In the genomic region with DNA sequence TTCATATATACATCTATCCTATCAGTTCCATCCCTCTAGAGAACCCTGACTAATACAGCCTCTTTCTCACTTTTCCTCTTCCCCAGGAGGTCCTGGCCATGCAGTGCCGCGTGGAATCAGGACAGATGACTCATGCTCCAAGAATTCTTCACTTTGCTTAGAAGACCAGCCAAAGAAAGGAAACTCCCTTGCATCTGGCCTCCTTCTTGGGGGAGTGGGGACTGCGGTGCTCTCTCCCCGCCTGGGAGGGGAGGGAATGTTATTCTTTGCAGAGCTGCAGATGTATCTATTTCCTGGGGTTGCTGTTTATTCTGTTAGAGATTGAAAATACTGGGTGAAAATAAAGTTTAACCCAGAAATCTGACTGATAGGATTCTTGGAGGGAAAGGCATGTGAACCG, we compare ENCODE assay signal across 9 cellular contexts.
A peak's percentile ranks its signal among the peaks of the same experiment; 100 is the strongest.
DNase-seq lines count a peak whose midpoint lies in the region; TF ChIP-seq lines count a peak whose summit lies in the region.
"Had no signal": no experiment of that assay in that cellular context is flagged by ENCODE, and none has a peak within 500 bp of the region (broad histone marks: within the 10 kb centered on the region; RNA-seq: fewer than 3 reads in every experiment).

No MANE protein-coding gene starts in this region.

- H3K4me2 ChIP-seq in smooth muscle cell: peak overlapping the region; percentile 14

- H3F3A ChIP-seq in smooth muscle cell (ENCODE audit: low read depth): peaks cover 9% of the 10 kb centered on the region

- no peak overlapping the region for H3K9ac ChIP-seq in smooth muscle cell (ENCODE audit: low read depth)

- no peaks in the 10 kb centered on the region for H3K27me3 ChIP-seq in smooth muscle cell (ENCODE audit: low read depth)

- H3K27me3 Mint-ChIP-seq in HFFc6 (ENCODE audit: insufficient read depth): peaks cover 2% of the 10 kb centered on the region

- TF ChIP-seq CTCF in HFFc6 (IDR thresholded peaks at IDR 0.05): no peak
- no peak for TF ChIP-seq CTCF in smooth muscle cell (IDR thresholded peaks at IDR 0.05; ENCODE audit: borderline replicate concordance, insufficient read depth, poor library complexity, severe bottlenecking)

- no peaks in the 10 kb centered on the region for H3K79me2 ChIP-seq in smooth muscle cell (ENCODE audit: low read depth)

- H3K4me1 ChIP-seq in smooth muscle cell (ENCODE audit: low read depth): peaks cover 6% of the 10 kb centered on the region

- H3K27ac ChIP-seq in smooth muscle cell (ENCODE audit: low read depth): peak overlapping the region; percentile 48

- peak overlapping the region; percentile 67 for H3K4me3 Mint-ChIP-seq in HFFc6

- no peak overlapping the region for H3K4me3 ChIP-seq in smooth muscle cell

- no peaks in the 10 kb centered on the region for H3K9me3 Mint-ChIP-seq in HFFc6

- peak overlapping the region; percentile 30 for H3K27ac Mint-ChIP-seq in HFFc6

- H3K9me3 ChIP-seq in smooth muscle cell (replicated peaks; ENCODE audit: low read depth): no peaks in the 10 kb centered on the region

- no peak overlapping the region for H2AFZ ChIP-seq in smooth muscle cell (ENCODE audit: low read depth)

- 16% methylated on average over 5 of the region's 5 CpGs for WGBS in smooth muscle cell (ENCODE audit: low lambda C conversion rate)

- H3K4me1 Mint-ChIP-seq in HFFc6 (ENCODE audit: low read depth): peaks cover 31% of the 10 kb centered on the region

- no peaks in the 10 kb centered on the region for H3K36me3 ChIP-seq in smooth muscle cell (ENCODE audit: low read depth)

- no peaks in the 10 kb centered on the region for H3K36me3 Mint-ChIP-seq in HFFc6 (ENCODE audit: low read depth)

- H4K20me1 ChIP-seq in smooth muscle cell (ENCODE audit: low read depth): no peaks in the 10 kb centered on the region

- DNase-seq in HFFc6 (peak; percentile 83), astrocyte of the hippocampus (ENCODE audit: low read depth, low spot score) (peak; percentile 98), iPS DF 4.7 (ENCODE audit: extremely low read depth, low spot score) (peak; percentile 74), smooth muscle cell (lab: John Stamatoyannopoulos, UW; ENCODE audit: unreplicated experiment) (no peak), ecto neural progenitor cell (ENCODE audit: low spot score) (no peak), COLO668 (lab: John Stamatoyannopoulos, UW; ENCODE audit: unreplicated experiment) (no peak), NCI-H82 treated with DMSO at 0.1 percent for 48 hours (lab: John Stamatoyannopoulos, UW; ENCODE audit: unreplicated experiment) (no peak), DMS114 treated with DMSO at 0.1 percent for 48 hours (lab: John Stamatoyannopoulos, UW; ENCODE audit: unreplicated experiment) (no peak)
- DNase-seq: cerebellar nuclear complex had no signal

Comparison
In these comparisons a context has a peak if more than half of its experiments do, and no peak if none do; other contexts are left out.
1. DNase-seq: peak in HFFc6 (single experiment), astrocyte of the hippocampus (single experiment) and iPS DF 4.7 (single experiment); none in smooth muscle cell (single experiment), ecto neural progenitor cell (single experiment), COLO668 (single experiment), NCI-H82 treated with DMSO at 0.1 percent for 48 hours (single experiment) and DMS114 treated with DMSO at 0.1 percent for 48 hours (single experiment).